ENCODE assay signal across 12 cellular contexts in the genomic region with DNA sequence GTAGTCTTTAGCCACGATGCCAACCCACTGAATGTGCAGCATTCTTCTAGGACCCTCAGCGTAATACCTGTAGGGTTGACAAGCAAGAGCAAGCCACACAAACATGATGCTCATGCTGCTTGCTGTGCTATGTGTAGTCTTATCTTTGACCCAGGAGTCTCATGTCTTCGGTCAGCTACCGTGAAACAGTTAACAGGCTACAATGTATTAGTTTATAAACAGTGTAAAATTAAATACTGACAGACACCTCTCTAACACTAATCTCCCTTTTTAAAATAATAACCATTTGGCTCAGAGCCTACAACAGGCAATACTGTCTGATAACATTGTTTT. TPM values are rescaled to one million over a fixed set of nuclear protein-coding genes. Genes with fewer than 3 reads are reported as not detected.
DNase-seq lines count a peak whose midpoint lies in the region; ATAC-seq, FAIRE-seq and TF ChIP-seq lines count a peak whose summit lies in the region.
"Had no signal": no experiment of that assay in that cellular context is flagged by ENCODE, and none has a peak within 500 bp of the region (broad histone marks: within the 10 kb centered on the region; RNA-seq: fewer than 3 reads in every experiment).

No MANE protein-coding gene starts in this region.

- SMC1A ChIA-PET in GM12878 (lab: Charles Lee; ENCODE audit: uncharacterized antibody, unreplicated experiment), result interaction anchor here (0.8 to 1.2 kb wide), 2 partner anchors 44 to 206 kb away, joined by 3 to 7 read pairs; no protein-coding TSS in a partner anchor

- H3K9ac ChIP-seq in GM12878 (ENCODE audit: control insufficient read depth, insufficient read depth, low read length), result no peak overlapping the region

- peaks cover 25% of the 10 kb centered on the region for H3K79me2 ChIP-seq in GM12878 (ENCODE audit: control insufficient read depth, insufficient read depth, low read length)

- TF ChIP-seq POLR2A in GM12878 (IDR thresholded peaks at IDR 0.05; ENCODE audit: low read depth, low read length), result no peak

- no peak for TF ChIP-seq EP300 in GM12878 (IDR thresholded peaks at IDR 0.05; ENCODE audit: borderline replicate concordance in 1 of 2, control insufficient read depth in 1 of 2, low read depth in 2 of 2, low read length in 2 of 2)

- no peak for FAIRE-seq in GM12878 (lab: Jason Lieb, UNC)
- FAIRE-seq: keratinocyte had no signal

- H3K27me3 Mint-ChIP-seq in activated naive CD8-positive, alpha-beta T cell, result no peaks in the 10 kb centered on the region
- H3K27me3 Mint-ChIP-seq in activated naive CD8-positive, alpha-beta T cell treated with anti-CD3 and anti-CD28 coated beads for 36 hours, result no peaks in the 10 kb centered on the region

- in situ Hi-C loops in GM12878 (cut with MboI), result no loop called here

- POLR2A ChIA-PET in GM12878 (lab: Charles Lee), result no interaction called here

- 96% methylated on average over 4 of the region's 4 CpGs for WGBS in GM12878 (ENCODE audit: insufficient coverage, insufficient replicate concordance, low lambda C conversion rate, missing lambda C conversion rate)
- 100% methylated on average over 2 of the region's 4 CpGs for WGBS in mesodermal cell (ENCODE audit: insufficient coverage in 2 of 2), 2 experiments

- CTCF ChIA-PET in GM12878 (lab: Yijun Ruan, JAX), result no interaction called here

- 0 out of 2 replicates have a peak, but pooled peaks cover 3% of the 10 kb centered on the region for H3K4me1 ChIP-seq in GM12878 (ENCODE audit: control insufficient read depth, insufficient read depth, low read length)
- peaks cover 21% of the 10 kb centered on the region for H3K4me1 ChIP-seq in mesodermal cell (ENCODE audit: control insufficient read depth, insufficient read depth, low read length, poor library complexity, severe bottlenecking)
- H3K4me1 ChIP-seq in tibial artery, result peaks cover 0 to 28% (median 18%) of the 10 kb centered on the region in 4 donors

- H3K4me3 ChIP-seq in GM12878, result no peak overlapping the region
- H3K4me3 ChIP-seq in mesodermal cell (ENCODE audit: extremely low read depth, insufficient read depth, low read length, poor library complexity, severe bottlenecking), result no peak overlapping the region
- H3K4me3 ChIP-seq in tibial artery, result peak overlapping the region in 1 of 2 donors; percentile 69
- H3K4me3 ChIP-seq: body of pancreas, testis had no signal

- H4K20me1 ChIP-seq in GM12878 (ENCODE audit: control insufficient read depth, insufficient read depth), result no peaks in the 10 kb centered on the region

- TF ChIP-seq RAD21 in GM12878 (IDR thresholded peaks at IDR 0.05; ENCODE audit: insufficient read depth, low read depth, low read length), result no peak

- no peak overlapping the region for H2AFZ ChIP-seq in GM12878 (ENCODE audit: control insufficient read depth, low read depth, low read length)

- H3K27ac ChIP-seq in GM12878 (ENCODE audit: control insufficient read depth, insufficient read depth) (no peak overlapping the region), mesodermal cell (ENCODE audit: low read depth, low read length, severe bottlenecking) (peak overlapping the region; percentile 78), tibial artery (peak overlapping the region; percentile 91 to 96)

- H3K4me3 Mint-ChIP-seq in activated naive CD8-positive, alpha-beta T cell, result peak overlapping the region; percentile 64
- no peak overlapping the region for H3K4me3 Mint-ChIP-seq in activated naive CD8-positive, alpha-beta T cell treated with anti-CD3 and anti-CD28 coated beads for 36 hours

- H3K4me1 Mint-ChIP-seq in activated naive CD8-positive, alpha-beta T cell (ENCODE audit: low read depth), result peaks cover 37% of the 10 kb centered on the region
- peaks cover 31% of the 10 kb centered on the region for H3K4me1 Mint-ChIP-seq in activated naive CD8-positive, alpha-beta T cell treated with anti-CD3 and anti-CD28 coated beads for 36 hours

- H3K27me3 ChIP-seq in GM12878 (replicated peaks in 1 of 2; ENCODE audit: control insufficient read depth in 2 of 2, insufficient read depth in 2 of 2, low read length in 1 of 2) (no peaks in the 10 kb centered on the region), tibial artery (no peaks in the 10 kb centered on the region)
- H3K27me3 ChIP-seq: body of pancreas, testis had no signal

- peak overlapping the region; percentile 50 for H3K27ac Mint-ChIP-seq in activated naive CD8-positive, alpha-beta T cell
- H3K27ac Mint-ChIP-seq in activated naive CD8-positive, alpha-beta T cell treated with anti-CD3 and anti-CD28 coated beads for 36 hours, result no peak overlapping the region

- ATAC-seq in GM12878 (no peak), GM19452 (IDR thresholded peaks at IDR 0.05; ENCODE audit: unreplicated experiment) (no peak)
- ATAC-seq: body of pancreas had no signal

- TF ChIP-seq CTCF in GM12878 (IDR thresholded peaks at IDR 0.05 in 2 of 3, conservative IDR thresholded peaks at IDR 0.05 in 1 of 3; ENCODE audit: control insufficient read depth in 2 of 3, extremely low read depth in 1 of 3, insufficient read depth in 1 of 3, low read depth in 3 of 3, low read length in 3 of 3) (no peak), tibial artery (IDR thresholded peaks at IDR 0.05) (no peak)

- H3K36me3 Mint-ChIP-seq in activated naive CD8-positive, alpha-beta T cell, result peaks cover 5% of the 10 kb centered on the region
- H3K36me3 Mint-ChIP-seq in activated naive CD8-positive, alpha-beta T cell treated with anti-CD3 and anti-CD28 coated beads for 36 hours, result peaks cover 7% of the 10 kb centered on the region

- H3K4me2 ChIP-seq in GM12878 (ENCODE audit: control insufficient read depth, insufficient read depth), result peak overlapping the region; percentile 82

- H3K9me3 ChIP-seq in GM12878 (replicated peaks; ENCODE audit: control insufficient read depth, insufficient read depth, low read length) (no peaks in the 10 kb centered on the region), mesodermal cell (ENCODE audit: control insufficient read depth, low read length) (no peaks in the 10 kb centered on the region), tibial artery (no peaks in the 10 kb centered on the region)
- H3K9me3 ChIP-seq: body of pancreas, testis had no signal

- RAD21 ChIA-PET in GM12878 (lab: Charles Lee; ENCODE audit: unreplicated experiment), result interaction anchor here (1.1 kb wide), 1 partner anchor 206 kb away, joined by 5 read pairs; no protein-coding TSS in a partner anchor

- H3K36me3 ChIP-seq in GM12878 (ENCODE audit: control insufficient read depth in 2 of 2, insufficient read depth in 2 of 2, low read length in 1 of 2) (peaks cover 0 to 4% of the 10 kb centered on the region in 2 experiments; a peak in 2 of 4 replicates), mesodermal cell (ENCODE audit: control insufficient read depth, insufficient read depth, low read length) (peaks cover 33% of the 10 kb centered on the region), tibial artery (peaks cover 26 to 36% (median 27%) of the 10 kb centered on the region in 3 donors)

- intact Hi-C loops in GM12878 (cut with micrococcal nuclease; ENCODE audit: unreplicated experiment) (loop anchor here (5.0 kb wide), 2 partner anchors 75 to 205 kb away; partner anchors contain the start of gene SPTSSA), tibial artery (cut with DNase I; ENCODE audit: low total_unique reads) (loop anchor here (10.0 kb wide), 3 partner anchors 73 to 337 kb away; partner anchors contain the start of genes BAZ1A and SPTSSA)

- BruUV-seq in GM12878 (replicated peaks; lab: Mats Ljungman, UMichigan), result no TSS peak

- no peak for DNase-seq in activated naive CD8-positive, alpha-beta T cell treated with anti-CD3 and anti-CD28 coated beads for 36 hours
- DNase-seq in GM12878 (ENCODE audit: low read depth, low spot score), result no peak
- DNase-seq in tibial artery, result no peak
- no peak for DNase-seq in amniotic stem cell (lab: John Stamatoyannopoulos, UW)
- DNase-seq in NCI-H748 (lab: John Stamatoyannopoulos, UW; ENCODE audit: unreplicated experiment), result no peak
- DNase-seq: body of pancreas, NCI-H1694 treated with DMSO at 0.1 percent for 48 hours, testis had no signal

- no peaks in the 10 kb centered on the region for H3K9me3 Mint-ChIP-seq in activated naive CD8-positive, alpha-beta T cell (ENCODE audit: low read depth)
- no peaks in the 10 kb centered on the region for H3K9me3 Mint-ChIP-seq in activated naive CD8-positive, alpha-beta T cell treated with anti-CD3 and anti-CD28 coated beads for 36 hours

TF ChIP-seq in GM12878, 131 proteins besides CTCF, POLR2A, EP300 and RAD21 (continues in another document):
- TF ChIP-seq MYB (IDR thresholded peaks at IDR 0.05; ENCODE audit: borderline replicate concordance, low read depth, low read length), result no peak
- no peak for TF ChIP-seq WRNIP1 (IDR thresholded peaks at IDR 0.05; ENCODE audit: borderline replicate concordance, low read depth, low read length)

RNA-seq across cellular contexts. Expression of gene EAPP, which starts 1.9 kb away (rescaled TPM):
- 10 to 100 TPM; 38.6 to 39.2 TPM for total RNA-seq in activated naive CD8-positive, alpha-beta T cell treated with anti-CD3 and anti-CD28 coated beads for 36 hours
- 29.6 and 31.3 TPM in 2 replicates for total RNA-seq in GM12878 (2013; cell fraction: nucleolus; rRNA removed)
- total RNA-seq in GM12878 (2014; rRNA removed), result 29.5 and 39.5 TPM in 2 replicates
- total RNA-seq in GM12878 (2014; rRNA removed; fragmentation: Illumina TruSeq; extraction: Trizol), result 39.2 and 44.5 TPM in 2 replicates
- total RNA-seq in GM12878 (2021), result 23.5 and 25.0 TPM in 2 replicates
- polyA plus RNA-seq in GM12878 (2011; ENCODE audit: low read depth), result 28.2 TPM
- 43.5 and 58.0 TPM in 2 replicates for polyA plus RNA-seq in GM12878 (2011; rRNA removed)
- polyA plus RNA-seq in GM12878 (2011; cell fraction: cytosol; rRNA removed), result 14.7 and 17.5 TPM in 2 replicates
- 18.8 and 19.4 TPM in 2 replicates for polyA plus RNA-seq in GM12878 (2011; cell fraction: nucleus; rRNA removed)
- polyA plus RNA-seq in GM12878 (2012), result 30.8 and 33.4 TPM in 2 replicates
- 48.9 and 58.2 TPM in 2 replicates for polyA plus RNA-seq in GM12878 (2014; fragmentation: Illumina TruSeq; extraction: Trizol)
- 10 to 100 TPM; 84.9 to 94.6 TPM for polyA plus RNA-seq in GM12878 (2014; fragmentation: Nextera tagmentation; extraction: Ambion mirVana)
- polyA plus RNA-seq in GM12878 (2014; rRNA removed), result 31.4 and 32.0 TPM in 2 replicates
- 10 to 100 TPM; 45.0 to 49.3 TPM for polyA plus RNA-seq in GM12878 (2016; fragmentation: Nextera tagmentation; extraction: Ambion mirVana)
- polyA minus RNA-seq in GM12878 (2011; rRNA and poly(A)+ RNA removed), result 13.7 and 20.7 TPM in 2 replicates
- 9.6 and 11.3 TPM in 2 replicates for polyA minus RNA-seq in GM12878 (2011; cell fraction: cytosol; rRNA and poly(A)+ RNA removed)
- 9.9 and 15.5 TPM in 2 replicates for polyA minus RNA-seq in GM12878 (2011; cell fraction: nucleus; rRNA and poly(A)+ RNA removed)
- polyA plus RNA-seq in mesodermal cell (2013, experiment 1 of 2), result 47.7 TPM
- 50.1 TPM for polyA plus RNA-seq in mesodermal cell (2013, experiment 2 of 2)
